Comparison of ENCODE assay signal across 8 cellular contexts in genomic region chr14:105420976-105421674, GRCh38. TPM values are rescaled to one million over a fixed set of nuclear protein-coding genes. Genes with fewer than 3 reads are reported as not detected.
DNase-seq lines count a peak whose midpoint lies in the region; ATAC-seq and TF ChIP-seq lines count a peak whose summit lies in the region.

No MANE protein-coding gene starts in this region.

- TF ChIP-seq CTCF in WTC11 (IDR thresholded peaks at IDR 0.05) (no peak), cardiac muscle cell (IDR thresholded peaks at IDR 0.05; ENCODE audit: low read depth, low read length) (no peak), gastrocnemius medialis (IDR thresholded peaks at IDR 0.05 in 4 of 5, conservative IDR thresholded peaks at IDR 0.05 in 1 of 5) (no peak)

- peak overlapping the region; percentile 90 for H3K4me3 Mint-ChIP-seq in WTC11

- peaks cover 18% of the 10 kb centered on the region for H3K27me3 Mint-ChIP-seq in WTC11 (ENCODE audit: low read depth)

- H3K4me3 ChIP-seq in GM23248 (peak overlapping the region; percentile 77), cardiac muscle cell (peak overlapping the region; percentile 85), gastrocnemius medialis (peak overlapping the region; percentile 59 to 75 (median 66))

- WGBS in GM23248 (ENCODE audit: low coverage in 1 of 2, low lambda C conversion rate in 2 of 2, missing lambda C conversion rate in 2 of 2), 2 experiments, result 40% methylated on average over 22 to 23 of the region's 23 CpGs

- H3K9me3 ChIP-seq in GM23248 (ENCODE audit: low read depth) (no peaks in the 10 kb centered on the region), cardiac muscle cell (ENCODE audit: low read depth) (no peaks in the 10 kb centered on the region), gastrocnemius medialis (no peaks in the 10 kb centered on the region)

- H3K36me3 Mint-ChIP-seq in WTC11, result peaks cover 12% of the 10 kb centered on the region

- TF ChIP-seq POLR2A in gastrocnemius medialis (IDR thresholded peaks at IDR 0.05), result no peak

- H3K27me3 ChIP-seq in GM23248 (replicated peaks; ENCODE audit: insufficient read depth) (no peaks in the 10 kb centered on the region), cardiac muscle cell (no peaks in the 10 kb centered on the region), gastrocnemius medialis (no peaks in the 10 kb centered on the region)

- H3K9ac ChIP-seq in GM23248, result peak overlapping the region; percentile 83

- no peaks in the 10 kb centered on the region for H3K9me2 ChIP-seq in GM23248 (ENCODE audit: insufficient read depth)

- ATAC-seq in WTC11, result peak; percentile 5; the same call in 1 of the 2 replicates
- ATAC-seq in gastrocnemius medialis, result no peak
- no peak for ATAC-seq in GM19328 (IDR thresholded peaks at IDR 0.05; ENCODE audit: unreplicated experiment)
- no peak for ATAC-seq in GM21619 (IDR thresholded peaks at IDR 0.05; ENCODE audit: unreplicated experiment)

- no peaks in the 10 kb centered on the region for H3K36me3 ChIP-seq in GM23248 (ENCODE audit: low read depth)
- no peaks in the 10 kb centered on the region for H3K36me3 ChIP-seq in cardiac muscle cell
- H3K36me3 ChIP-seq in gastrocnemius medialis, result no peaks in the 10 kb centered on the region

- H2AFZ ChIP-seq in GM23248, result no peak overlapping the region

- CTCF ChIA-PET in WTC11 (lab: Charles Lee), result interaction anchor here (0.7 to 2.3 kb wide), 4 partner anchors 10 to 60 kb away, joined by 3 to 11 read pairs (median 6); no protein-coding TSS in a partner anchor

- H3K27ac ChIP-seq in GM23248 (no peak overlapping the region), cardiac muscle cell (peak overlapping the region; percentile 81), gastrocnemius medialis (peak overlapping the region; percentile 69 to 77 (median 72))

- peaks cover 63% of the 10 kb centered on the region for H3K79me2 ChIP-seq in GM23248 (ENCODE audit: insufficient read depth)

- POLR2A ChIA-PET in WTC11 (lab: Charles Lee), result no interaction called here

- no peaks in the 10 kb centered on the region for H3K9me3 Mint-ChIP-seq in WTC11

- in situ Hi-C loops in GM23248 (cut with MboI) (no loop called here), gastrocnemius medialis (cut with MboI; ENCODE audit: low sequenced_read_pairs in 4 of 4) (no loop called here)

- no peak for DNase-seq in GM23248
- no peak for DNase-seq in WTC11 (ENCODE audit: low spot score)
- no peak for DNase-seq in cardiac muscle cell (ENCODE audit: low read depth in 1 of 2, low spot score in 1 of 2)
- no peak for DNase-seq in gastrocnemius medialis
- DNase-seq in EL, result no peak
- DNase-seq in NCI-H526 treated with DMSO at 0.1 percent for 48 hours (lab: John Stamatoyannopoulos, UW), result no peak

- intact Hi-C loops in gastrocnemius medialis (cut with DNase I; ENCODE audit: low total_unique reads), result no loop called here

- H3K4me2 ChIP-seq in GM23248 (ENCODE audit: unreplicated experiment), result peak overlapping the region; percentile 69

- H4K20me1 ChIP-seq in GM23248 (ENCODE audit: insufficient read depth), result no peaks in the 10 kb centered on the region

- H3K4me1 Mint-ChIP-seq in WTC11, result peaks cover 26% of the 10 kb centered on the region

- peak overlapping the region; percentile 82 for H3K27ac Mint-ChIP-seq in WTC11

- H3K4me1 ChIP-seq in GM23248 (ENCODE audit: insufficient read depth) (no peaks in the 10 kb centered on the region), cardiac muscle cell (ENCODE audit: low read depth) (peaks cover 13% of the 10 kb centered on the region), gastrocnemius medialis (peaks cover 22 to 27% of the 10 kb centered on the region in 2 donors)

- no peaks in the 10 kb centered on the region for H3F3A ChIP-seq in GM23248 (ENCODE audit: insufficient read depth)

TF ChIP-seq in WTC11, 78 proteins besides CTCF, POLR2A, EP300 and RAD21 (continues in another document):
- TF ChIP-seq JAZF1 (CRISPR knock-in tag; IDR thresholded peaks at IDR 0.05) (no peak), ZNF671 (CRISPR knock-in tag; IDR thresholded peaks at IDR 0.05) (no peak), ZNF281 (CRISPR knock-in tag; IDR thresholded peaks at IDR 0.05) (no peak), ZBTB43 (CRISPR knock-in tag; IDR thresholded peaks at IDR 0.05) (no peak), USF2 (CRISPR knock-in tag; IDR thresholded peaks at IDR 0.05) (no peak), NFE2L1 (CRISPR knock-in tag; IDR thresholded peaks at IDR 0.05) (no peak), ESRRA (CRISPR knock-in tag; IDR thresholded peaks at IDR 0.05; ENCODE audit: borderline replicate concordance) (0 out of 2 replicates have a peak, but pooled peaks have one; percentile 26), MLX (CRISPR knock-in tag; IDR thresholded peaks at IDR 0.05) (no peak), MAX (CRISPR knock-in tag; IDR thresholded peaks at IDR 0.05) (no peak; the same call in 1 of the 2 replicates), SOX15 (CRISPR knock-in tag; IDR thresholded peaks at IDR 0.05) (no peak), IRF1 (CRISPR knock-in tag; IDR thresholded peaks at IDR 0.05) (0 out of 2 replicates have a peak, but pooled peaks have one; percentile 53), NR1H2 (CRISPR knock-in tag; IDR thresholded peaks at IDR 0.05) (no peak)

RNA-seq across cellular contexts. Expression of gene MTA1, which starts 1.5 kb away (rescaled TPM):
- 37.0 and 50.3 TPM in 2 replicates for total RNA-seq in GM23248 (2014; rRNA removed; shearing (Covaris generic))
- polyA plus RNA-seq in GM23248 (2016; fragmentation: Nextera tagmentation; extraction: Ambion mirVana) (8.1 and 9.6 TPM in 2 replicates), cardiac muscle cell (110 and 149 TPM in 2 replicates)
- total RNA-seq in WTC11 (2021) (248 to 279 TPM (median 251 TPM) in 3 replicates), cardiac muscle cell (136 and 208 TPM in 2 replicates), gastrocnemius medialis (10 to 100 TPM; 18.2 to 30.8 (median 28.2) TPM)

RNA-seq across cellular contexts. Expression of gene TEX22, which starts 22.8 kb away (rescaled TPM):
- 0.13 and 0.43 TPM in 2 replicates for total RNA-seq in GM23248 (2014; rRNA removed; shearing (Covaris generic))
- 0.27 and 0.46 TPM in 2 replicates for polyA plus RNA-seq in GM23248 (2016; fragmentation: Nextera tagmentation; extraction: Ambion mirVana)
- total RNA-seq in WTC11 (2021), result 0.55 to 2.2 TPM (median 0.87 TPM) in 3 replicates
- 2.5 and 3.7 TPM in 2 replicates for total RNA-seq in cardiac muscle cell
- 3.0 and 4.1 TPM in 2 replicates for polyA plus RNA-seq in cardiac muscle cell
- total RNA-seq in gastrocnemius medialis, result not detected

RNA-seq across cellular contexts. Expression of gene CRIP2, which starts 53.5 kb away (rescaled TPM):
- 149 and 188 TPM in 2 replicates for total RNA-seq in GM23248 (2014; rRNA removed; shearing (Covaris generic))
- 317 and 319 TPM in 2 replicates for polyA plus RNA-seq in GM23248 (2016; fragmentation: Nextera tagmentation; extraction: Ambion mirVana)
- total RNA-seq in WTC11 (2021), result 4.6 to 5.4 TPM (median 5.0 TPM) in 3 replicates
- total RNA-seq in cardiac muscle cell, result 804 and 1,173 TPM in 2 replicates
- polyA plus RNA-seq in cardiac muscle cell, result 1,364 and 1,845 TPM in 2 replicates
- 10 to 100 TPM; 31.4 to 47.1 (median 38.8) TPM for total RNA-seq in gastrocnemius medialis
